ENCODE assay signal across 2 cellular contexts in genomic region chr13:84446972-84447700, GRCh38.
TF ChIP-seq lines count a peak whose summit lies in the region.

No MANE protein-coding gene starts in this region.

TF ChIP-seq in SK-N-SH treated with all-trans-retinoic acid at 6 μM for 48 hours, 23 proteins besides CTCF, POLR2A, EP300 and RAD21 (continued from another document):
- TF ChIP-seq CSRNP3 (CRISPR knock-in tag; IDR thresholded peaks at IDR 0.05) = no peak
- no peak for TF ChIP-seq ZC3H10 (CRISPR knock-in tag; IDR thresholded peaks at IDR 0.05)
- TF ChIP-seq ZNF70 (CRISPR knock-in tag; IDR thresholded peaks at IDR 0.05) = no peak
- TF ChIP-seq PATZ1 (CRISPR knock-in tag; IDR thresholded peaks at IDR 0.05; ENCODE audit: borderline replicate concordance) = no peak
- TF ChIP-seq PPARA (CRISPR knock-in tag; IDR thresholded peaks at IDR 0.05; ENCODE audit: borderline replicate concordance) = no peak
- no peak for TF ChIP-seq POU6F1 (CRISPR knock-in tag; IDR thresholded peaks at IDR 0.05; ENCODE audit: borderline replicate concordance, low read depth)
- TF ChIP-seq BACH2 (CRISPR knock-in tag; IDR thresholded peaks at IDR 0.05; ENCODE audit: borderline replicate concordance) = no peak
- TF ChIP-seq TSHZ2 (CRISPR knock-in tag; IDR thresholded peaks at IDR 0.05) = no peak
- no peak for TF ChIP-seq ISL1 (CRISPR knock-in tag; IDR thresholded peaks at IDR 0.05)
- TF ChIP-seq ESRRG (CRISPR knock-in tag; IDR thresholded peaks at IDR 0.05) = no peak

TF ChIP-seq in SK-N-SH, 30 proteins besides CTCF, POLR2A, EP300 and RAD21 (continued from another document):
- TF ChIP-seq USF1 (IDR thresholded peaks at IDR 0.05; ENCODE audit: borderline replicate concordance, low read depth) (no peak), FOXJ3 (CRISPR knock-in tag; IDR thresholded peaks at IDR 0.05) (no peak), REST (IDR thresholded peaks at IDR 0.05; ENCODE audit: low read depth, low read length) (no peak), MAX (IDR thresholded peaks at IDR 0.05; ENCODE audit: low read depth) (no peak), FOXM1 (IDR thresholded peaks at IDR 0.05; ENCODE audit: low read depth) (no peak), TCF12 (IDR thresholded peaks at IDR 0.05) (no peak), ELF1 (IDR thresholded peaks at IDR 0.05) (no peak), EZH2phosphoT487 (IDR thresholded peaks at IDR 0.05; ENCODE audit: borderline replicate concordance, low read depth) (no peak)
